Comparison of ENCODE assay signal across 20 cellular contexts in genomic region chr7:72504057-72504456, GRCh38.
DNase-seq lines count a peak whose midpoint lies in the region; ATAC-seq, FAIRE-seq and TF ChIP-seq lines count a peak whose summit lies in the region.
"Had no signal": no experiment of that assay in that cellular context is flagged by ENCODE, and none has a peak within 500 bp of the region (broad histone marks: within the 10 kb centered on the region; RNA-seq: fewer than 3 reads in every experiment).

No MANE protein-coding gene starts in this region.

- TF ChIP-seq POLR2A in HCT116 (IDR thresholded peaks at IDR 0.05; ENCODE audit: borderline replicate concordance, extremely low read depth, insufficient read depth, insufficient read length) = no peak
- no peak for TF ChIP-seq POLR2A in K562 (conservative IDR thresholded peaks at IDR 0.05)

- no peak for TF ChIP-seq EP300 in K562 (IDR thresholded peaks at IDR 0.05; ENCODE audit: low read length)

- ATAC-seq in HCT116 = no peak
- no peak for ATAC-seq in K562

- no peak overlapping the region for H3K9ac ChIP-seq in HCT116 (ENCODE audit: low read length)
- no peak overlapping the region for H3K9ac ChIP-seq in K562 (ENCODE audit: insufficient read depth in 1 of 2, low read depth in 2 of 2, low read length in 2 of 2)

- no peak overlapping the region for H3K4me2 ChIP-seq in HCT116 (ENCODE audit: low read length)
- no peak overlapping the region for H3K4me2 ChIP-seq in K562 (ENCODE audit: insufficient read depth, low read length)
- H3K4me2 ChIP-seq: PC-9 had no signal

- H4K20me1 ChIP-seq in HCT116 (ENCODE audit: insufficient read depth) (no peaks in the 10 kb centered on the region), K562 (replicated peaks; ENCODE audit: control insufficient read depth, insufficient read depth, low read length) (no peaks in the 10 kb centered on the region)

- TF ChIP-seq CTCF in HCT116 (IDR thresholded peaks at IDR 0.05 in 2 of 3, conservative IDR thresholded peaks at IDR 0.05 in 1 of 3; ENCODE audit: borderline replicate concordance in 1 of 3, insufficient read depth in 1 of 3, low read depth in 2 of 3, low read length in 2 of 3) (no peak), K562 (IDR thresholded peaks at IDR 0.05 in 2 of 3, conservative IDR thresholded peaks at IDR 0.05 in 1 of 3; ENCODE audit: insufficient read depth in 2 of 3, low read depth in 1 of 3, low read length in 3 of 3) (no peak)

- DNase-seq in Daoy (ENCODE audit: low read depth) = peak; percentile 6
- DNase-seq in HCT116 (ENCODE audit: low read depth, low spot score) = no peak
- no peak for DNase-seq in K562 (ENCODE audit: extremely low read depth in 1 of 4, low spot score in 3 of 4)
- DNase-seq in myocyte (ENCODE audit: low read depth) = peak; percentile 12
- DNase-seq in central memory CD4-positive, alpha-beta T cell = no peak
- no peak for DNase-seq in KG1 (lab: John Stamatoyannopoulos, UW)
- DNase-seq in pons (ENCODE audit: low spot score) = no peak
- DNase-seq: CD4-positive, alpha-beta T cell; DMS153; GF-D8; Karpas-422; MM.1S; NCI-H1092; NCI-H146; NCI-H2029 treated with DMSO at 0.1 percent for 48 hours; NCI-H2171 treated with DMSO at 0.1 percent for 48 hours; NCI-H774; PC-9 had no signal

- H3K27ac ChIP-seq in HCT116 (ENCODE audit: low read depth, low read length) (no peak overlapping the region), K562 (ENCODE audit: extremely low read depth, low read depth, low read length) (no peak overlapping the region)
- H3K27ac ChIP-seq: A549, PC-9, RWPE1 had no signal

- H3K9me3 ChIP-seq in HCT116 (ENCODE audit: control insufficient read depth in 1 of 2, insufficient read depth in 1 of 2, low read depth in 1 of 2, low read length in 2 of 2) = no peaks in the 10 kb centered on the region
- H3K9me3 ChIP-seq in K562 (replicated peaks; ENCODE audit: control insufficient read depth, insufficient read depth, low read depth, low read length) = no peaks in the 10 kb centered on the region
- H3K9me3 ChIP-seq: A549 had no signal

- H3K79me2 ChIP-seq in HCT116 (ENCODE audit: insufficient read depth, low read length) = no peaks in the 10 kb centered on the region
- H3K79me2 ChIP-seq in K562 (ENCODE audit: control insufficient read depth, insufficient read depth, low read length) = no peaks in the 10 kb centered on the region

- BruUV-seq in HCT116 (replicated peaks; lab: Mats Ljungman, UMichigan) = no TSS peak
- BruUV-seq in K562 (replicated peaks; lab: Mats Ljungman, UMichigan) = no TSS peak

- H3K4me3 ChIP-seq in HCT116 (replicated peaks in 1 of 2; ENCODE audit: low read depth in 1 of 2, low read length in 2 of 2) (no peak overlapping the region), K562 (no peak overlapping the region)
- H3K4me3 ChIP-seq: A549, PC-9 had no signal

- H3K4me1 ChIP-seq in HCT116 (ENCODE audit: control insufficient read depth in 1 of 2, insufficient read depth in 2 of 2, low read length in 2 of 2) = no peaks in the 10 kb centered on the region
- H3K4me1 ChIP-seq in K562 (replicated peaks in 1 of 2; ENCODE audit: control insufficient read depth in 2 of 2, insufficient read depth in 2 of 2, low read length in 2 of 2) = no peaks in the 10 kb centered on the region
- H3K4me1 ChIP-seq: A549 had no signal

- TF ChIP-seq RAD21 in HCT116 (IDR thresholded peaks at IDR 0.05; ENCODE audit: low read depth) (no peak), K562 (CRISPR knock-in tag; conservative IDR thresholded peaks at IDR 0.05 in 1 of 2, IDR thresholded peaks at IDR 0.05 in 1 of 2) (no peak)

- H2AFZ ChIP-seq in HCT116 (ENCODE audit: low read depth, low read length, poor library complexity, severe bottlenecking) (no peak overlapping the region), K562 (ENCODE audit: low read depth, low read length) (no peak overlapping the region)
- H2AFZ ChIP-seq: PC-9 had no signal

- no peaks in the 10 kb centered on the region for H3K9me1 ChIP-seq in K562 (ENCODE audit: control insufficient read depth, insufficient read depth, low read length)

- H3K9me2 ChIP-seq in HCT116 (ENCODE audit: insufficient read depth) = no peaks in the 10 kb centered on the region

- CTCF ChIA-PET in HCT116 (lab: Charles Lee) (interaction anchor here (2.4 kb wide), 1 partner anchor 10 kb away, joined by 13 read pairs; no protein-coding TSS in a partner anchor), K562 (lab: Yijun Ruan, JAX; ENCODE audit: low intra/inter-chr PET ratio) (no interaction called here)

- POLR2A ChIA-PET in HCT116 (lab: Charles Lee) = no interaction called here
- POLR2A ChIA-PET in K562 (lab: Yijun Ruan, JAX) = interaction anchor here (0.6 to 0.7 kb wide), 2 partner anchors 14 to 166 kb away, joined by 3 read pairs; no protein-coding TSS in a partner anchor

- H3K36me3 ChIP-seq in HCT116 (ENCODE audit: control insufficient read depth in 1 of 2, insufficient read depth in 2 of 2, low read length in 2 of 2) (no peaks in the 10 kb centered on the region), K562 (ENCODE audit: control insufficient read depth, insufficient read depth, low read length) (no peaks in the 10 kb centered on the region)

- intact Hi-C loops in HCT116 (cut with micrococcal nuclease) = no loop called here
- intact Hi-C loops in K562 (cut with micrococcal nuclease) = no loop called here

- WGBS in K562 (ENCODE audit: insufficient coverage, low coverage, missing lambda C conversion rate) = 2% methylated on average over 8 of the region's 8 CpGs

- RAD21 ChIA-PET in HCT116 (lab: Charles Lee; ENCODE audit: low non-redundant PET in 1 of 2, low total read pairs in 2 of 2, uncharacterized antibody in 2 of 2, unreplicated experiment in 2 of 2) = no interaction called here

- H3K27me3 ChIP-seq in HCT116 (ENCODE audit: insufficient read depth, low read length) (peaks cover 12% of the 10 kb centered on the region), K562 (ENCODE audit: control insufficient read depth in 2 of 2, insufficient read depth in 2 of 2, low read length in 2 of 2) (peaks cover 23 to 28% of the 10 kb centered on the region in 2 experiments)

- FAIRE-seq in K562 (lab: Jason Lieb, UNC) = peak; percentile 35
- FAIRE-seq: A549 had no signal

- in situ Hi-C loops in K562 (cut with MboI) = no loop called here

TF ChIP-seq in HCT116, 20 proteins besides CTCF, POLR2A, EP300 and RAD21:
- no peak for TF ChIP-seq CEBPB (IDR thresholded peaks at IDR 0.05; ENCODE audit: low read depth)
- TF ChIP-seq TCF7L2 (IDR thresholded peaks at IDR 0.05; ENCODE audit: borderline replicate concordance, extremely low read depth, insufficient read depth, insufficient read length) = peak; percentile 25

TF ChIP-seq in K562, 482 proteins besides CTCF, POLR2A, EP300 and RAD21:
- no peak for TF ChIP-seq POLR2H (tag; IDR thresholded peaks at IDR 0.05; ENCODE audit: low read depth)
- no peak for TF ChIP-seq PKNOX1 (IDR thresholded peaks at IDR 0.05)
- no peak for TF ChIP-seq RBM14 (IDR thresholded peaks at IDR 0.05; ENCODE audit: borderline replicate concordance, insufficient read depth, low read depth, low read length)
- no peak for TF ChIP-seq MCM5 (IDR thresholded peaks at IDR 0.05; ENCODE audit: low read depth)
- no peak for TF ChIP-seq KAT7 (CRISPR knock-in tag; IDR thresholded peaks at IDR 0.05; ENCODE audit: borderline replicate concordance)
- TF ChIP-seq SOX6 (IDR thresholded peaks at IDR 0.05) = no peak
- no peak for TF ChIP-seq CBX8 (IDR thresholded peaks at IDR 0.05; ENCODE audit: borderline replicate concordance, extremely low read depth, low read depth, low read length, poor library complexity, severe bottlenecking)

Comparison
In these comparisons a context has a peak if more than half of its experiments do, and no peak if none do; other contexts are left out.
1. DNase-seq: peak in Daoy (single experiment) and myocyte (single experiment); none in HCT116 (single experiment), K562 (0 of 4), central memory CD4-positive, alpha-beta T cell (single experiment), KG1 (single experiment) and pons (single experiment).